1 cellular context compared by ENCODE assay signal in the genomic region with DNA sequence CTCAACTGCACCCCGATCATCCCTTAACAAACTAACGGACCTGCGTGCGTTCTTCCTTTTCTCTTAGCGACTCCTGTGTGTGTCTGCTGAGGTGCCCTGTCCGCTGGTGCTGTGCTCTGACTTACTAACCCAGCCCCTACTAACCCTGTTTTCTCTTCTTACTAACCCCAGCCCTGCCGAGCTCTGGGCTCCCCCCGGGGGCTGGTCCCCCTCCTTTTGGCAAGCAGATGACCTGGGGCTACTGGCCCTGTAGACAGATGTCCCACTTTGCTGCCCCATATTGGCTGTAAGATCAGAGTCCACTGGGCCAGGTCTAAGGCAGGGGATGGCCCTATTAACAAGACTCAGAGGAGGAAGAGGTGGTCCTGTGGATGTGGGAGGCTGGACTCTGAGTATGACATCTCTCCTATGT.
TF ChIP-seq lines count a peak whose summit lies in the region.

No MANE protein-coding gene starts in this region.

TF ChIP-seq in H1, 55 proteins besides CTCF, POLR2A, EP300 and RAD21:
- TF ChIP-seq PHF8 (conservative IDR thresholded peaks at IDR 0.05; ENCODE audit: low read depth, low read length) (no peak), FOSL1 (IDR thresholded peaks at IDR 0.05; ENCODE audit: insufficient read depth, low read depth, low read length) (no peak), NANOG (IDR thresholded peaks at IDR 0.05; ENCODE audit: insufficient read depth, low read depth, low read length, poor library complexity, severe bottlenecking) (no peak), RBBP5 (IDR thresholded peaks at IDR 0.05; ENCODE audit: borderline replicate concordance, low read depth, low read length) (no peak), MAFK (IDR thresholded peaks at IDR 0.05; ENCODE audit: low read depth, low read length) (no peak), BRCA1 (IDR thresholded peaks at IDR 0.05; ENCODE audit: low read depth, low read length) (no peak), CBX8 (IDR thresholded peaks at IDR 0.05; ENCODE audit: borderline replicate concordance, low read depth, low read length) (no peak), ZNF274 (IDR thresholded peaks at IDR 0.05; ENCODE audit: borderline replicate concordance, extremely low read depth, low read length) (no peak), CEBPB (IDR thresholded peaks at IDR 0.05; ENCODE audit: low read depth, low read length) (no peak)
